1 cellular context compared by ENCODE assay signal in the genomic region with DNA sequence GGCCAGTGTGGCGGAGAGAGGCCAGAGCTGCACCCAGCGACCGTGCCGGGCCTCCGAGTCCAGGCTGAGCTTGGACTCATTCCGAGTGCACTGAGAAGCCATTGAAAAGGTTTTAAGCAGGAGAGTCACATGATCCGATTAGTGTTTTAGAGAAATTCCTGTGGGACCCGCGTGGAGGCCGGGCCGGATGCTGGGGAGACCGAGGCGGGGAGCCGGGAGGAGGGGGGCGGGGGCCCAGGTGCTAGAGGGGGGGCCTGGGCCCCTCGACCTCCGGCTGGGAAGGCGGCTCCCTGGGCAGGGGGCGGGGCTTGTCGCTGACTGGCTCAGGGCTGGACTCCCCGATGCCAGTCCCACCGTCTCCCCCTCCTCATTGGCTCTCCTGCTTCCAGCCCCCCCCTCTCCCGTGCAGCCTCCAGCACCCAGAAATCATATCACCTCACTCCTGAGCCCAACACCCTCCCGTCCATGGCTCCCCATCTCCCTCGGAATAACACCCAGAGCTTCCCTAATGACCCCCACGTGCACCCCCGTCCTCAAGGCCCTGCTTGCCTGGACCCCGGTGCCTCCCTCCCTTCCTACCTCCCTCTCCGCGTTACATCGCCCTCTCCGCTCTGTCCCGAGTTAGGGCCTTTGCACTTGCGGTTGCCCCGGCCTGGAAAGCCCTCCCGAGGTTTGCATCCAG.
TF ChIP-seq lines count a peak whose summit lies in the region.

No MANE protein-coding gene starts in this region.

TF ChIP-seq in SK-N-SH, 30 proteins besides CTCF, POLR2A, EP300 and RAD21 (continued from another document):
- TF ChIP-seq, protein P1, sequence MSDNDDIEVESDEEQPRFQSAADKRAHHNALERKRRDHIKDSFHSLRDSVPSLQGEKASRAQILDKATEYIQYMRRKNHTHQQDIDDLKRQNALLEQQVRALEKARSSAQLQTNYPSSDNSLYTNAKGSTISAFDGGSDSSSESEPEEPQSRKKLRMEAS (IDR thresholded peaks at IDR 0.05; ENCODE audit: low read depth) = no peak
